29 cellular contexts compared by ENCODE assay signal in genomic region chr18:48091869-48092497, GRCh38.
"Had no signal": no experiment of that assay in that cellular context is flagged by ENCODE, and none has a peak within 500 bp of the region (broad histone marks: within the 10 kb centered on the region; RNA-seq: fewer than 3 reads in every experiment).

No MANE protein-coding gene starts in this region.

- H3K36me3 ChIP-seq: heart right ventricle had no signal

- ATAC-seq: activated CD4-positive, alpha-beta T cell treated with anti-CD3 and anti-CD28 coated beads for 36 hours; activated T-cell treated with anti-CD3 and anti-CD28 coated beads, Interleukin-2, amount 50 U/mL, for 72 hours; body of pancreas; effector memory CD8-positive, alpha-beta T cell; gastroesophageal sphincter; heart right ventricle had no signal

- H3K4me1 Mint-ChIP-seq: activated CD4-positive, alpha-beta T cell treated with anti-CD3 and anti-CD28 coated beads for 36 hours; activated CD4-positive, alpha-beta T cell treated with anti-CD3 and anti-CD28 coated beads, Interleukin-2, amount 10 ng/mL, durations not matched to agents 24 days and 14 days had no signal

- H3K27me3 ChIP-seq: body of pancreas, esophagus squamous epithelium, gastroesophageal sphincter, heart right ventricle had no signal

- H3K9me3 ChIP-seq: body of pancreas, esophagus squamous epithelium, gastroesophageal sphincter, heart right ventricle had no signal

- H3K4me1 ChIP-seq: body of pancreas, gastroesophageal sphincter had no signal

- H3K4me3 Mint-ChIP-seq: activated CD4-positive, alpha-beta memory T cell treated with anti-CD3 and anti-CD28 coated beads for 36 hours; activated CD4-positive, alpha-beta T cell treated with anti-CD3 and anti-CD28 coated beads for 36 hours; activated CD4-positive, alpha-beta T cell treated with anti-CD3 and anti-CD28 coated beads, Interleukin-2, amount 10 ng/mL, durations not matched to agents 24 days and 14 days; activated naive CD8-positive, alpha-beta T cell; activated T-cell treated with anti-CD3 and anti-CD28 coated beads, Interleukin-2, amount 50 U/mL, for 24 hours; activated T-cell treated with anti-CD3 and anti-CD28 coated beads, Interleukin-2, amount 50 U/mL, for 72 hours; effector memory CD8-positive, alpha-beta T cell had no signal

- H3K27ac Mint-ChIP-seq: activated CD4-positive, alpha-beta memory T cell treated with anti-CD3 and anti-CD28 coated beads for 36 hours; activated CD4-positive, alpha-beta T cell treated with anti-CD3 and anti-CD28 coated beads for 36 hours; activated CD4-positive, alpha-beta T cell treated with anti-CD3 and anti-CD28 coated beads, Interleukin-2, amount 10 ng/mL, durations not matched to agents 24 days and 14 days; activated naive CD8-positive, alpha-beta T cell; activated T-cell treated with anti-CD3 and anti-CD28 coated beads, Interleukin-2, amount 50 U/mL, for 24 hours; activated T-cell treated with anti-CD3 and anti-CD28 coated beads, Interleukin-2, amount 50 U/mL, for 72 hours; effector memory CD8-positive, alpha-beta T cell had no signal

- H3K27ac ChIP-seq: body of pancreas, gastroesophageal sphincter, heart right ventricle had no signal

- FAIRE-seq: colon had no signal

- H3K9me3 Mint-ChIP-seq: activated CD4-positive, alpha-beta memory T cell treated with anti-CD3 and anti-CD28 coated beads for 36 hours; activated CD4-positive, alpha-beta T cell treated with anti-CD3 and anti-CD28 coated beads, Interleukin-2, amount 10 ng/mL, durations not matched to agents 24 days and 14 days; activated T-cell treated with anti-CD3 and anti-CD28 coated beads, Interleukin-2, amount 50 U/mL, for 24 hours; activated T-cell treated with anti-CD3 and anti-CD28 coated beads, Interleukin-2, amount 50 U/mL, for 72 hours; effector memory CD8-positive, alpha-beta T cell had no signal

- H3K36me3 Mint-ChIP-seq: activated CD4-positive, alpha-beta memory T cell treated with anti-CD3 and anti-CD28 coated beads for 36 hours; activated naive CD8-positive, alpha-beta T cell had no signal

- H3K4me3 ChIP-seq: body of pancreas, esophagus squamous epithelium, gastroesophageal sphincter, heart right ventricle had no signal

- DNase-seq: activated CD4-positive, alpha-beta memory T cell treated with anti-CD3 and anti-CD28 coated beads for 36 hours; activated CD4-positive, alpha-beta T cell treated with anti-CD3 and anti-CD28 coated beads for 36 hours; activated CD4-positive, alpha-beta T cell treated with anti-CD3 and anti-CD28 coated beads, Interleukin-2, amount 10 ng/mL, durations not matched to agents 24 days and 14 days; activated CD4-positive, CD25-positive, alpha-beta regulatory T cell; activated CD4-positive, CD25-positive, alpha-beta regulatory T cell treated with anti-CD3 and anti-CD28 coated beads, Interleukin-2, amount 50 U/mL, for 72 hours; activated CD8-positive, alpha-beta memory T cell treated with anti-CD3 and anti-CD28 coated beads, Interleukin-2, amount 50 U/mL, for 48 hours; activated effector memory CD4-positive, alpha-beta T cell treated with Interleukin-2 at 50 U/mL for 16 hours; activated gamma-delta T cell treated with Interleukin-2 at 50 U/mL for 16 hours; activated naive CD4-positive, alpha-beta T cell treated with anti-CD3 and anti-CD28 coated beads, Interleukin-2, amount 50 U/mL, for 16 hours; activated naive CD4-positive, alpha-beta T cell treated with Interleukin-2 at 50 U/mL for 16 hours; activated T-cell treated with anti-CD3 and anti-CD28 coated beads for 4 hours; activated T-cell treated with anti-CD3 and anti-CD28 coated beads, Interleukin-2, amount 50 U/mL, for 24 hours; activated T-cell treated with anti-CD3 and anti-CD28 coated beads, Interleukin-2, amount 50 U/mL, for 72 hours; amniotic stem cell; anterior cingulate cortex; body of pancreas; caudate nucleus; cortex of kidney; dermis blood vessel endothelial cell; effector CD4-positive, alpha-beta T cell; effector memory CD8-positive, alpha-beta T cell; erythroblast; esophagus squamous epithelium; foreskin melanocyte; heart right ventricle; T-helper 2 cell had no signal

- H3K27me3 Mint-ChIP-seq: activated naive CD8-positive, alpha-beta T cell had no signal
